Comparison of ENCODE assay signal across 17 cellular contexts in the genomic region with DNA sequence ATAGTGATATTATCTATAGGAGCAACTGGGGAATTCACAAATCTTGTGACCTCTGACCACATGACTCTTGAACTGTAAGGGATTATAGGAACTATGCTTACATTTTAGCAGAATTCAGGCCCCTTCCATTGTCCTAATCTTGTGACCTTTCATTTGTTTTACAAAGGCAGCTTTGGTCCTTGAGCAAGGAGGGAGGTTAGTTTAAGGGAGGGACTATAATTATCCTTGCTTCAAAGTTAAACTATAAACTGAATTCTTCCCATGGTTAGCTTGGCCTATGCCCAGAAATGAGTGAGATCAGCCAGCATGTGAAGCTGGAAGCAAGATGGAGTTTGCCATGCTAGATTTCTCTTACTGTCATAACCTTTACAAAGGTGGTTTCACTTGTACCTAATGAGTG.
"Had no signal": no experiment of that assay in that cellular context is flagged by ENCODE, and none has a peak within 500 bp of the region (broad histone marks: within the 10 kb centered on the region; RNA-seq: fewer than 3 reads in every experiment).

No MANE protein-coding gene starts in this region.

- H3K9ac ChIP-seq: parathyroid adenoma had no signal

- DNase-seq: activated B cell treated with CpG ODN at 0.5 μM for 24 hours; activated CD4-positive, alpha-beta T cell treated with anti-CD3 and anti-CD28 coated beads, Interleukin-2, amount 10 ng/mL, durations not matched to agents 24 days and 14 days; activated naive CD4-positive, alpha-beta T cell treated with anti-CD3 and anti-CD28 coated beads, Interleukin-2, amount 10 ng/mL, durations not matched to agents 7 days and 5 days; activated T-cell treated with anti-CD3 and anti-CD28 coated beads for 4 hours; brain microvascular endothelial cell; effector memory CD4-positive, alpha-beta T cell; foreskin keratinocyte; midbrain; spleen; stimulated activated CD4-positive, alpha-beta T cell treated with anti-CD3 and anti-CD28 coated beads, Interleukin-1b, Interleukin-23, amount 100 ng/mL, for 48 hours; stimulated activated naive B cell treated with anti-CD40 and anti-IgM and Interleukin-4, amounts not matched to agents 10 μg/mL and 1 μg/mL and 100 μg/mL, for 72 hours had no signal

- FAIRE-seq: keratinocyte had no signal

- H3K36me3 ChIP-seq: brain microvascular endothelial cell, spleen, tibial nerve had no signal

- H3K9me3 ChIP-seq: spleen, tibial nerve had no signal

- H3K27me3 ChIP-seq: brain microvascular endothelial cell, spleen, tibial nerve had no signal

- ATAC-seq: activated T-helper 17 cell treated with anti-CD3 and anti-CD28 coated beads, Interleukin-2, amount 50 U/mL, for 72 hours; foreskin keratinocyte; stimulated activated naive B cell treated with anti-CD40 and anti-IgM and Interleukin-4, amounts not matched to agents 10 μg/mL and 1 μg/mL and 100 μg/mL, for 72 hours had no signal

- H3K4me3 ChIP-seq: lung, spleen, tibial nerve had no signal

- H3K4me1 ChIP-seq: foreskin keratinocyte, parathyroid adenoma, spleen, tibial nerve had no signal

- H3K27ac ChIP-seq: brain microvascular endothelial cell, epithelial cell of prostate, foreskin keratinocyte, parathyroid adenoma, spleen, tibial nerve had no signal
